Comparison of ENCODE assay signal across 21 cellular contexts in the genomic region with DNA sequence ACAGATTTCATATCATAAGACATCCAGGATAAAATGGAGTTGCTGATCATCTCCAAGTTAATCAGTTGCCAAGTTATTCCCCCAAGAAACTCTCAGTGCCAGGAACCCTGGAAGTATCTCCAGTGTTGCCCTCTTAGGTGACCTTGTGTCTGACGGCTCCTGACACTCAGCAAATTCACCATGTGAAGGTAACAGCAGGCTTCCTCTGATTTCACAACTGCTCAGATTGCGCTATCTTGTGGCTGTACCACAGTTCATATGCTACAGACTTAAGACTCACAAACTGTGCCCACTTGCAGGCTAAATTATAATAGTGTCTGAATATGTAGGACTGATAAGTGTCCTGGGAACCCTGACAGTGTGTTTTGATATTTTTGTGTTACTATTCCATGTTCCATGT.
DNase-seq lines count a peak whose midpoint lies in the region; ATAC-seq, FAIRE-seq and TF ChIP-seq lines count a peak whose summit lies in the region.
"Had no signal": no experiment of that assay in that cellular context is flagged by ENCODE, and none has a peak within 500 bp of the region (broad histone marks: within the 10 kb centered on the region; RNA-seq: fewer than 3 reads in every experiment).

No MANE protein-coding gene starts in this region.

- H3K79me2 ChIP-seq in osteoblast (ENCODE audit: insufficient read depth, low read length): no peaks in the 10 kb centered on the region

- DNase-seq in ELR (ENCODE audit: low read depth): peak; percentile 3
- DNase-seq in NB4 (ENCODE audit: low read depth): peak; percentile 52
- DNase-seq in body of pancreas: peak; percentile 52 to 76 (median 64)
- peak in 4 of 6 donors; percentile 26 to 57 (median 52) for DNase-seq in pancreas
- DNase-seq in pons (ENCODE audit: low spot score): no peak
- DNase-seq in osteoblast (ENCODE audit: insufficient read length, low spot score, missing footprints): no peak
- DNase-seq: CD8-positive, alpha-beta memory T cell; DMS79; GOT3; KBM-7; NCI-H1092; NCI-H1436 treated with DMSO at 0.1 percent for 48 hours; NCI-H2081; NCI-H510A; NCI-H774; SHP77; T-cell had no signal

- H3K36me3 ChIP-seq in body of pancreas (replicated peaks in 1 of 2; ENCODE audit: insufficient read depth in 1 of 2, low read depth in 2 of 2) (no peaks in the 10 kb centered on the region), pancreas (no peaks in the 10 kb centered on the region), osteoblast (ENCODE audit: insufficient read depth, low read length) (no peaks in the 10 kb centered on the region)
- H3K36me3 ChIP-seq: BLaER1 treated with 17β-estradiol and CSF1 and Interleukin-3, amounts not matched to agents 10 nM and 100 nM had no signal

- H3K4me3 ChIP-seq in NB4 (ENCODE audit: low read depth, low read length) (no peak overlapping the region), body of pancreas (no peak overlapping the region), pancreas (no peak overlapping the region), osteoblast (ENCODE audit: insufficient read depth, low read length) (no peak overlapping the region)
- H3K4me3 ChIP-seq: BLaER1 treated with 17β-estradiol and CSF1 and Interleukin-3, amounts not matched to agents 10 nM and 100 nM; SK-N-MC had no signal

- intact Hi-C loops in body of pancreas (cut with DNase I): no loop called here
- intact Hi-C loops in pancreas (cut with DNase I): no loop called here

- H3K4me2 ChIP-seq in osteoblast (ENCODE audit: insufficient read depth, low read length): no peak overlapping the region
- H3K4me2 ChIP-seq: BLaER1 treated with 17β-estradiol and CSF1 and Interleukin-3, amounts not matched to agents 10 nM and 100 nM had no signal

- no peaks in the 10 kb centered on the region for H3K27me3 ChIP-seq in body of pancreas
- H3K27me3 ChIP-seq in pancreas: no peaks in the 10 kb centered on the region
- no peaks in the 10 kb centered on the region for H3K27me3 ChIP-seq in osteoblast (ENCODE audit: insufficient read depth, low read length)
- H3K27me3 ChIP-seq: BLaER1 treated with 17β-estradiol and CSF1 and Interleukin-3, amounts not matched to agents 10 nM and 100 nM had no signal

- ATAC-seq in body of pancreas: peak; percentile 97
- ATAC-seq in pancreas: peak; percentile 96 to 98 (median 98)
- ATAC-seq in HG03025 (IDR thresholded peaks at IDR 0.05; ENCODE audit: low FRiP score, unreplicated experiment): no peak
- ATAC-seq: HCT116, T-cell had no signal

- no peaks in the 10 kb centered on the region for H4K20me1 ChIP-seq in osteoblast (ENCODE audit: insufficient read depth, low read length)
- H4K20me1 ChIP-seq: BLaER1 treated with 17β-estradiol and CSF1 and Interleukin-3, amounts not matched to agents 10 nM and 100 nM had no signal

- H3K27ac ChIP-seq in body of pancreas (peak overlapping the region in 2 of 4 donors; percentile 10 to 46), pancreas (no peak overlapping the region), osteoblast (ENCODE audit: low read depth, low read length) (no peak overlapping the region)
- H3K27ac ChIP-seq: BLaER1 treated with 17β-estradiol and CSF1 and Interleukin-3, amounts not matched to agents 10 nM and 100 nM; SK-N-MC had no signal

- TF ChIP-seq POLR2A in NB4 (IDR thresholded peaks at IDR 0.05; ENCODE audit: extremely low read depth, insufficient read length): no peak
- TF ChIP-seq POLR2A in body of pancreas (IDR thresholded peaks at IDR 0.05): no peak

- no peak overlapping the region for H2AFZ ChIP-seq in osteoblast (ENCODE audit: low read length)

- H3K9me3 ChIP-seq in body of pancreas (no peaks in the 10 kb centered on the region), pancreas (no peaks in the 10 kb centered on the region), osteoblast (ENCODE audit: low read depth, low read length) (peaks cover 3% of the 10 kb centered on the region)

- H3K4me1 ChIP-seq in body of pancreas (peaks cover 26% of the 10 kb centered on the region), pancreas (peaks cover 14 to 27% (median 24%) of the 10 kb centered on the region in 3 donors), osteoblast (ENCODE audit: insufficient read depth, low read length) (no peaks in the 10 kb centered on the region)
- H3K4me1 ChIP-seq: BLaER1 treated with 17β-estradiol and CSF1 and Interleukin-3, amounts not matched to agents 10 nM and 100 nM had no signal

- WGBS in body of pancreas, 2 donors: 18 to 34% methylated on average over 2 of the region's 2 CpGs
- WGBS in pancreas, 2 donors: 17 to 20% methylated on average over 2 of the region's 2 CpGs

- no peak for TF ChIP-seq CTCF in NB4 (IDR thresholded peaks at IDR 0.05; ENCODE audit: low read depth, low read length)
- peak in 2 of 7 experiments; percentile 11 to 16 for TF ChIP-seq CTCF in body of pancreas (IDR thresholded peaks at IDR 0.05)
- TF ChIP-seq CTCF in pancreas (IDR thresholded peaks at IDR 0.05): no peak
- no peak for TF ChIP-seq CTCF in osteoblast (IDR thresholded peaks at IDR 0.05; ENCODE audit: extremely low read depth, low read depth, low read length)

- no peak for FAIRE-seq in pancreas (lab: Jason Lieb, UNC)

Comparison
In these comparisons a context has a peak if more than half of its experiments do, and no peak if none do; other contexts are left out.
1. DNase-seq: peak in ELR (single experiment), NB4 (single experiment), body of pancreas (4 of 4) and pancreas (4 of 6); none in pons (single experiment) and osteoblast (single experiment).